15 cellular contexts compared by ENCODE assay signal in genomic region chr2:60498176-60499081, GRCh38. TPM values are rescaled to one million over a fixed set of nuclear protein-coding genes. Genes with fewer than 3 reads are reported as not detected.
DNase-seq lines count a peak whose midpoint lies in the region; ATAC-seq and TF ChIP-seq lines count a peak whose summit lies in the region.
"Had no signal": no experiment of that assay in that cellular context is flagged by ENCODE, and none has a peak within 500 bp of the region (broad histone marks: within the 10 kb centered on the region; RNA-seq: fewer than 3 reads in every experiment).

No MANE protein-coding gene starts in this region.

- peak overlapping the region; percentile 70 for H3K27ac Mint-ChIP-seq in dendritic cell treated with granulocyte-macrophage colony-stimulating factor and Interleukin-4, amounts not matched to agents 40 ng/mL and 50 ng/mL, for 4 days
- H3K27ac Mint-ChIP-seq: CD8-positive, alpha-beta T cell had no signal

- ATAC-seq in GM19397 (IDR thresholded peaks at IDR 0.05; ENCODE audit: unreplicated experiment) = peak; percentile 34
- ATAC-seq in HG02981 (IDR thresholded peaks at IDR 0.05; ENCODE audit: unreplicated experiment) = peak; percentile 60
- no peak for ATAC-seq in GM21737 (IDR thresholded peaks at IDR 0.05; ENCODE audit: unreplicated experiment)
- ATAC-seq: body of pancreas; CD8-positive, alpha-beta T cell; sciatic nerve had no signal

- DNase-seq in GM13976 (ENCODE audit: low spot score) (peak; percentile 61), COR-L47 (lab: John Stamatoyannopoulos, UW) (no peak), inferior parietal cortex (ENCODE audit: extremely low spot score) (no peak), osteoblast (ENCODE audit: insufficient read length, low spot score, missing footprints) (no peak)
- DNase-seq: body of pancreas; CD8-positive, alpha-beta T cell; Kasumi-1; NCI-H187 had no signal

- no peaks in the 10 kb centered on the region for H3K27me3 Mint-ChIP-seq in dendritic cell treated with granulocyte-macrophage colony-stimulating factor and Interleukin-4, amounts not matched to agents 40 ng/mL and 50 ng/mL, for 4 days

- no peak overlapping the region for H3K4me3 ChIP-seq in osteoblast (ENCODE audit: insufficient read depth, low read length)
- H3K4me3 ChIP-seq: body of pancreas, SK-N-MC, suprapubic skin had no signal

- H3K4me3 Mint-ChIP-seq in dendritic cell treated with granulocyte-macrophage colony-stimulating factor and Interleukin-4, amounts not matched to agents 40 ng/mL and 50 ng/mL, for 4 days = no peak overlapping the region
- H3K4me3 Mint-ChIP-seq: CD8-positive, alpha-beta T cell had no signal

- in situ Hi-C loops in GM13976 (cut with MboI; ENCODE audit: low sequenced_read_pairs, unreplicated experiment) = no loop called here

- no peaks in the 10 kb centered on the region for H3K79me2 ChIP-seq in osteoblast (ENCODE audit: insufficient read depth, low read length)

- intact Hi-C loops in dendritic cell treated with granulocyte-macrophage colony-stimulating factor and Interleukin-4, amounts not matched to agents 40 ng/mL and 50 ng/mL, for 4 days (cut with micrococcal nuclease) = no loop called here

- no peak overlapping the region for H3K4me2 ChIP-seq in osteoblast (ENCODE audit: insufficient read depth, low read length)

- H3K36me3 Mint-ChIP-seq in dendritic cell treated with granulocyte-macrophage colony-stimulating factor and Interleukin-4, amounts not matched to agents 40 ng/mL and 50 ng/mL, for 4 days (ENCODE audit: low read depth) = peaks cover 34% of the 10 kb centered on the region
- H3K36me3 Mint-ChIP-seq: CD8-positive, alpha-beta T cell had no signal

- H3K4me1 Mint-ChIP-seq in dendritic cell treated with granulocyte-macrophage colony-stimulating factor and Interleukin-4, amounts not matched to agents 40 ng/mL and 50 ng/mL, for 4 days (ENCODE audit: low read depth) = peaks cover 58% of the 10 kb centered on the region

- no peaks in the 10 kb centered on the region for H3K27me3 ChIP-seq in osteoblast (ENCODE audit: insufficient read depth, low read length)
- H3K27me3 ChIP-seq: body of pancreas, suprapubic skin had no signal

- no peaks in the 10 kb centered on the region for H3K9me3 ChIP-seq in osteoblast (ENCODE audit: low read depth, low read length)
- H3K9me3 ChIP-seq: body of pancreas, suprapubic skin had no signal

- TF ChIP-seq CTCF in GM13976 (IDR thresholded peaks at IDR 0.05; ENCODE audit: borderline replicate concordance, control extremely low read depth, extremely low read depth, insufficient read depth, missing control alignments) (no peak), osteoblast (IDR thresholded peaks at IDR 0.05; ENCODE audit: extremely low read depth, low read depth, low read length) (no peak)

- no peak overlapping the region for H2AFZ ChIP-seq in osteoblast (ENCODE audit: low read length)

- no peaks in the 10 kb centered on the region for H4K20me1 ChIP-seq in osteoblast (ENCODE audit: insufficient read depth, low read length)

- no peaks in the 10 kb centered on the region for H3K4me1 ChIP-seq in osteoblast (ENCODE audit: insufficient read depth, low read length)

- no peaks in the 10 kb centered on the region for H3K9me3 Mint-ChIP-seq in dendritic cell treated with granulocyte-macrophage colony-stimulating factor and Interleukin-4, amounts not matched to agents 40 ng/mL and 50 ng/mL, for 4 days
- H3K9me3 Mint-ChIP-seq: CD8-positive, alpha-beta T cell had no signal

- no peaks in the 10 kb centered on the region for H3K36me3 ChIP-seq in osteoblast (ENCODE audit: insufficient read depth, low read length)
- H3K36me3 ChIP-seq: suprapubic skin had no signal

- H3K27ac ChIP-seq in osteoblast (ENCODE audit: low read depth, low read length) = no peak overlapping the region
- H3K27ac ChIP-seq: body of pancreas, SK-N-MC had no signal

RNA-seq across cellular contexts. Expression of gene BCL11A, which starts 55.0 kb away (rescaled TPM):
- 0.29 and 1.4 TPM in 2 replicates for total RNA-seq in osteoblast
